ENCODE assay signal across 1 cellular context in the genomic region with DNA sequence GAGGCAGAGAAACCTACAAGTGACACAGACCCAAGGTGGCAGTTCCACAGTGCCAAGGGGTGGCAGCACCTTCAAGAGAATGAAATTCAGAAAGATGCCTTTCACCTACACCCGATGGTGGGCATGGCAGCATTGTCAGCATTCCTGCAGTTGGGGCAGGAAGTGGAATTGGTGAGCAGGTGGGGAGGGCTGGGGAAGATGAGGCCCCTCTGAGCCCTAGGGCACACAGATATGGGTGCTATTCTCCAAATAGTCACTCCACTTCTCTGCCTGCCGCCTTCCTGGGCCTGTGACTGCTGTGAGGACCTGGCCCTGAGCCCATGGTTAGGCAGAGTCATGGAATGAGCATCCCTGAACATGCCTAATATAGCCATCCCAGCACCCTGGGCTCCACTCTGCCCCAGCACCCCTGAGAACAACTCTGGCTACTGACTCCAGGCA.
TF ChIP-seq lines count a peak whose summit lies in the region.

No MANE protein-coding gene starts in this region.

TF ChIP-seq in IMR-90, 13 proteins besides CTCF, POLR2A, EP300 and RAD21:
- TF ChIP-seq MXI1 (IDR thresholded peaks at IDR 0.05; ENCODE audit: borderline replicate concordance, low read depth, low read length): no peak
- TF ChIP-seq SMC3 (IDR thresholded peaks at IDR 0.05; ENCODE audit: low read depth, low read length): no peak; the same call in 1 of the 2 replicates
- no peak for TF ChIP-seq MAFK (IDR thresholded peaks at IDR 0.05; ENCODE audit: low read depth, low read length)
- no peak for TF ChIP-seq CEBPB (IDR thresholded peaks at IDR 0.05; ENCODE audit: low read depth, low read length)
- no peak for TF ChIP-seq RCOR1 (IDR thresholded peaks at IDR 0.05; ENCODE audit: insufficient replicate concordance, low read length)
- no peak for TF ChIP-seq NFE2L2 (IDR thresholded peaks at IDR 0.05; ENCODE audit: low read depth, low read length)
- no peak for TF ChIP-seq BHLHE40 (IDR thresholded peaks at IDR 0.05; ENCODE audit: low read depth, low read length)
- no peak for TF ChIP-seq USF2 (IDR thresholded peaks at IDR 0.05; ENCODE audit: low read depth, low read length)
